In the genomic region with DNA sequence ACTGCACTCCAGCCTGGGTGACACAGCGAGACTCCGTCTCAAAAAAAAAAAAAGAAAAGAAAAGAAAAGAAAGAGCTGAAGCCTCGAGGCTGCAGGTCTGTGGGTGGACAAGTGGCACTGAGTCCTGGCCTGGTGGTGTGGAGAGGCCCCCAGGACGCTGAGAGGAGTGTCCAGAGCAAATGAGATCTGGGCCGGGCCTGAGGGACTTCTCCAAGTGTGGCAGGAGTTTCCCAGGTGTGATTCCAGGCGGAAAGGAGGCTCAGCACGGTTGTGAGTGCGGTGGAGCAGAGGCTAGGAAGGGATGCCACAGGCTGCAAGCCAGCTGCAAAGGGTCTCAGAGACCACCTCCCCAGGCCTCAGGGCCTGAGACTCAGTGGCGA, we compare ENCODE assay signal across 26 cellular contexts. TPM values are rescaled to one million over a fixed set of nuclear protein-coding genes. Genes with fewer than 3 reads are reported as not detected.
A peak's percentile ranks its signal among the peaks of the same experiment; 100 is the strongest.
DNase-seq lines count a peak whose midpoint lies in the region; ATAC-seq, FAIRE-seq and TF ChIP-seq lines count a peak whose summit lies in the region.
"Had no signal": no experiment of that assay in that cellular context is flagged by ENCODE, and none has a peak within 500 bp of the region (broad histone marks: within the 10 kb centered on the region; RNA-seq: fewer than 3 reads in every experiment).

No MANE protein-coding gene starts in this region.

- no peak overlapping the region for H2BK120ac ChIP-seq in mesenchymal stem cell (ENCODE audit: low read depth, low read length)

- TF ChIP-seq CTCF in SK-N-SH (IDR thresholded peaks at IDR 0.05) = no peak
- no peak for TF ChIP-seq CTCF in K562 (IDR thresholded peaks at IDR 0.05 in 2 of 3, conservative IDR thresholded peaks at IDR 0.05 in 1 of 3; ENCODE audit: insufficient read depth in 2 of 3, low read depth in 1 of 3, low read length in 3 of 3)
- TF ChIP-seq CTCF in stomach (IDR thresholded peaks at IDR 0.05) = no peak

- no peak overlapping the region for H2AK5ac ChIP-seq in mesenchymal stem cell (ENCODE audit: low read length, severe bottlenecking)

- ATAC-seq in SK-N-SH treated with all-trans-retinoic acid at 6 μM for 48 hours (no peak), K562 (no peak)
- ATAC-seq: activated T-cell treated with anti-CD3 and anti-CD28 coated beads, Interleukin-2, amount 50 U/mL, for 4 hours; esophagus mucosa; stimulated activated naive B cell treated with anti-CD40 and anti-IgM and Interleukin-4, amounts not matched to agents 10 μg/mL and 1 μg/mL and 100 μg/mL, for 72 hours had no signal

- WGBS in SK-N-SH (ENCODE audit: low lambda C conversion rate) = 94% methylated on average over 9 of the region's 9 CpGs
- 46% methylated on average over 6 of the region's 9 CpGs for WGBS in K562 (ENCODE audit: insufficient coverage, low coverage, missing lambda C conversion rate)
- whole genome bisulfite sequencing in mesenchymal stem cell = 95% methylated on average over 9 of the region's 9 CpGs
- 85 to 92% (median 86%) methylated on average over 9 of the region's 9 CpGs for WGBS in stomach, 5 donors

- peaks cover 6% of the 10 kb centered on the region for H3K4me1 Mint-ChIP-seq in activated T-cell treated with anti-CD3 and anti-CD28 coated beads, Interleukin-2, amount 50 U/mL, for 24 hours (ENCODE audit: low read depth)
- H3K4me1 Mint-ChIP-seq in activated naive CD8-positive, alpha-beta T cell treated with anti-CD3 and anti-CD28 coated beads for 36 hours = peaks cover 4% of the 10 kb centered on the region
- H3K4me1 Mint-ChIP-seq: stimulated activated naive B cell treated with anti-CD40 and anti-IgM and Interleukin-4, amounts not matched to agents 10 μg/mL and 1 μg/mL and 100 μg/mL, for 72 hours had no signal

- H3K14ac ChIP-seq in mesenchymal stem cell (ENCODE audit: low read length in 2 of 2) = no peak overlapping the region

- H3K4me3 ChIP-seq in SK-N-SH (ENCODE audit: low read depth in 2 of 2, low read length in 1 of 2) (no peak overlapping the region), K562 (no peak overlapping the region), mesenchymal stem cell (ENCODE audit: insufficient read depth in 1 of 2, low read depth in 1 of 2, low read length in 2 of 2) (no peak overlapping the region), stomach (no peak overlapping the region)
- H3K4me3 ChIP-seq: gastroesophageal sphincter, thoracic aorta had no signal

- intact Hi-C loops in K562 (cut with micrococcal nuclease) = no loop called here
- intact Hi-C loops in stomach (cut with DNase I; ENCODE audit: low total_unique reads) = no loop called here

- no peaks in the 10 kb centered on the region for H3K9me1 ChIP-seq in K562 (ENCODE audit: control insufficient read depth, insufficient read depth, low read length)

- H3K9me3 Mint-ChIP-seq in activated T-cell treated with anti-CD3 and anti-CD28 coated beads, Interleukin-2, amount 50 U/mL, for 24 hours = no peaks in the 10 kb centered on the region
- no peaks in the 10 kb centered on the region for H3K9me3 Mint-ChIP-seq in activated naive CD8-positive, alpha-beta T cell treated with anti-CD3 and anti-CD28 coated beads for 36 hours
- H3K9me3 Mint-ChIP-seq: activated T-cell treated with anti-CD3 and anti-CD28 coated beads, Interleukin-2, amount 50 U/mL, for 4 hours; nephron; stimulated activated naive B cell treated with anti-CD40 and anti-IgM and Interleukin-4, amounts not matched to agents 10 μg/mL and 1 μg/mL and 100 μg/mL, for 72 hours had no signal

- peaks cover 71% of the 10 kb centered on the region for H3K79me2 ChIP-seq in SK-N-SH (ENCODE audit: insufficient read depth)
- H3K79me2 ChIP-seq in K562 (ENCODE audit: control insufficient read depth, insufficient read depth, low read length) = peaks cover 88% of the 10 kb centered on the region

- H2AFZ ChIP-seq in SK-N-SH (ENCODE audit: low read depth) (no peak overlapping the region), K562 (ENCODE audit: low read depth, low read length) (no peak overlapping the region), mesenchymal stem cell (ENCODE audit: low read depth, low read length) (no peak overlapping the region)

- H3K27ac ChIP-seq in SK-N-SH (ENCODE audit: low read depth in 2 of 2, low read length in 1 of 2) (peak overlapping the region; percentile 2 to 64), K562 (ENCODE audit: extremely low read depth, low read depth, low read length) (peak overlapping the region; percentile 97), mesenchymal stem cell (ENCODE audit: low read length, poor library complexity, severe bottlenecking) (no peak overlapping the region), stomach (peak overlapping the region in 4 of 5 donors; percentile 6 to 60 (median 44))
- H3K27ac ChIP-seq: 22Rv1, KMS-11, RWPE1 had no signal

- no peak overlapping the region for H2BK15ac ChIP-seq in mesenchymal stem cell (ENCODE audit: low read depth, poor library complexity, severe bottlenecking)

- no peak for TF ChIP-seq RAD21 in SK-N-SH (IDR thresholded peaks at IDR 0.05; ENCODE audit: low read length)
- no peak for TF ChIP-seq RAD21 in K562 (CRISPR knock-in tag; conservative IDR thresholded peaks at IDR 0.05 in 1 of 2, IDR thresholded peaks at IDR 0.05 in 1 of 2)

- no peak overlapping the region for H2BK5ac ChIP-seq in mesenchymal stem cell (ENCODE audit: low read depth, low read length, poor library complexity, severe bottlenecking)

- peak overlapping the region; percentile 33 for H4K8ac ChIP-seq in mesenchymal stem cell (ENCODE audit: low read length)

- no peak overlapping the region for H3K27ac Mint-ChIP-seq in activated T-cell treated with anti-CD3 and anti-CD28 coated beads, Interleukin-2, amount 50 U/mL, for 24 hours
- no peak overlapping the region for H3K27ac Mint-ChIP-seq in activated naive CD8-positive, alpha-beta T cell treated with anti-CD3 and anti-CD28 coated beads for 36 hours
- H3K27ac Mint-ChIP-seq: stimulated activated naive B cell treated with anti-CD40 and anti-IgM and Interleukin-4, amounts not matched to agents 10 μg/mL and 1 μg/mL and 100 μg/mL, for 72 hours had no signal

- H3K4me2 ChIP-seq in SK-N-SH = 0 out of 2 replicates have a peak overlapping the region, but pooled peaks have one; percentile 13
- peak overlapping the region; percentile 61 for H3K4me2 ChIP-seq in K562 (ENCODE audit: insufficient read depth, low read length)
- H3K4me2 ChIP-seq in mesenchymal stem cell (ENCODE audit: low read length, poor library complexity, severe bottlenecking) = no peak overlapping the region
- H3K4me2 ChIP-seq: KMS-11 had no signal

- FAIRE-seq in K562 (lab: Jason Lieb, UNC) = no peak
- FAIRE-seq: GM12891 had no signal

- H3K36me3 ChIP-seq in SK-N-SH (replicated peaks in 1 of 2; ENCODE audit: control insufficient read depth in 1 of 2, insufficient read depth in 2 of 2, low read length in 1 of 2) (no peaks in the 10 kb centered on the region), K562 (ENCODE audit: control insufficient read depth, insufficient read depth, low read length) (peaks cover 13% of the 10 kb centered on the region; the same call in 2 of the 3 replicates), mesenchymal stem cell (ENCODE audit: control insufficient read depth in 1 of 2, insufficient read depth in 2 of 2, low read depth in 1 of 2, low read length in 2 of 2) (peaks cover 0 to 8% of the 10 kb centered on the region in 2 experiments), stomach (no peaks in the 10 kb centered on the region)
- H3K36me3 ChIP-seq: gastroesophageal sphincter, thoracic aorta had no signal

- H3K27me3 ChIP-seq in SK-N-SH (ENCODE audit: insufficient read depth) (no peaks in the 10 kb centered on the region), K562 (ENCODE audit: control insufficient read depth in 2 of 2, insufficient read depth in 2 of 2, low read length in 2 of 2) (no peaks in the 10 kb centered on the region), mesenchymal stem cell (ENCODE audit: control insufficient read depth in 1 of 2, insufficient read depth in 1 of 2, low read length in 2 of 2) (no peaks in the 10 kb centered on the region), stomach (no peaks in the 10 kb centered on the region)
- H3K27me3 ChIP-seq: gastroesophageal sphincter had no signal

- no peaks in the 10 kb centered on the region for H3K9me2 ChIP-seq in SK-N-SH

- H3K9me3 ChIP-seq in SK-N-SH = no peaks in the 10 kb centered on the region
- no peaks in the 10 kb centered on the region for H3K9me3 ChIP-seq in K562 (replicated peaks; ENCODE audit: control insufficient read depth, insufficient read depth, low read depth, low read length)
- H3K9me3 ChIP-seq in mesenchymal stem cell (ENCODE audit: control insufficient read depth, low read length) = no peaks in the 10 kb centered on the region
- H3K9me3 ChIP-seq in stomach = no peaks in the 10 kb centered on the region
- H3K9me3 ChIP-seq: Caco-2, gastroesophageal sphincter, thoracic aorta had no signal

- no peaks in the 10 kb centered on the region for H4K20me1 ChIP-seq in SK-N-SH (ENCODE audit: insufficient read depth)
- no peaks in the 10 kb centered on the region; the same call in 1 of the 2 replicates for H4K20me1 ChIP-seq in K562 (replicated peaks; ENCODE audit: control insufficient read depth, insufficient read depth, low read length)

- H3K27me3 Mint-ChIP-seq in activated T-cell treated with anti-CD3 and anti-CD28 coated beads, Interleukin-2, amount 50 U/mL, for 24 hours = no peaks in the 10 kb centered on the region
- H3K27me3 Mint-ChIP-seq in activated naive CD8-positive, alpha-beta T cell treated with anti-CD3 and anti-CD28 coated beads for 36 hours = no peaks in the 10 kb centered on the region

- TF ChIP-seq POLR2A in K562 (conservative IDR thresholded peaks at IDR 0.05) = no peak
- no peak for TF ChIP-seq POLR2A in stomach (IDR thresholded peaks at IDR 0.05)

- peak overlapping the region in 1 of 2 experiments; percentile 34 for H2BK12ac ChIP-seq in mesenchymal stem cell (ENCODE audit: low read length in 2 of 2)

- POLR2A ChIA-PET in SK-N-SH (lab: Yijun Ruan, JAX) (no interaction called here), K562 (lab: Yijun Ruan, JAX) (interaction anchor here (0.5 to 2.6 kb wide), 4 partner anchors 9 to 224 kb away, joined by 3 to 10 read pairs (median 4); no protein-coding TSS in a partner anchor)

- CTCF ChIA-PET in SK-N-SH (lab: Yijun Ruan, JAX) = interaction anchor here (1.2 to 2.4 kb wide), 3 partner anchors 19 to 502 kb away, joined by 3 to 7 read pairs (median 4); no protein-coding TSS in a partner anchor
- CTCF ChIA-PET in K562 (lab: Yijun Ruan, JAX; ENCODE audit: low intra/inter-chr PET ratio) = no interaction called here

- no peak overlapping the region for H3K4ac ChIP-seq in mesenchymal stem cell (ENCODE audit: low read depth in 1 of 2, low read length in 2 of 2)

- TSS peak; percentile 60 for BruUV-seq in K562 (replicated peaks; lab: Mats Ljungman, UMichigan)

- H3K36me3 Mint-ChIP-seq in activated T-cell treated with anti-CD3 and anti-CD28 coated beads, Interleukin-2, amount 50 U/mL, for 24 hours (ENCODE audit: low read depth) = no peaks in the 10 kb centered on the region
- H3K36me3 Mint-ChIP-seq in activated naive CD8-positive, alpha-beta T cell treated with anti-CD3 and anti-CD28 coated beads for 36 hours = no peaks in the 10 kb centered on the region
- H3K36me3 Mint-ChIP-seq: stimulated activated naive B cell treated with anti-CD40 and anti-IgM and Interleukin-4, amounts not matched to agents 10 μg/mL and 1 μg/mL and 100 μg/mL, for 72 hours had no signal

- H3K23ac ChIP-seq in mesenchymal stem cell (ENCODE audit: low read length in 2 of 2) = no peak overlapping the region

- peak overlapping the region; percentile 5; the same call in 1 of the 2 replicates for H3K9ac ChIP-seq in SK-N-SH
- peak overlapping the region; percentile 89 for H3K9ac ChIP-seq in K562 (ENCODE audit: insufficient read depth in 1 of 2, low read depth in 2 of 2, low read length in 2 of 2)
- no peak overlapping the region for H3K9ac ChIP-seq in mesenchymal stem cell (ENCODE audit: low read length)
- H3K9ac ChIP-seq: KMS-11 had no signal

- in situ Hi-C loops in K562 (cut with MboI) = no loop called here

- no peak for DNase-seq in SK-N-SH
- peak in 1 of 4 experiments; percentile 26 for DNase-seq in K562 (ENCODE audit: extremely low read depth in 1 of 4, low spot score in 3 of 4)
- no peak for DNase-seq in mesenchymal stem cell
- no peak for DNase-seq in stomach
- DNase-seq in activated T-cell treated with anti-CD3 and anti-CD28 coated beads, Interleukin-2, amount 50 U/mL, for 24 hours = no peak
- DNase-seq in dedifferentiated amniotic fluid mesenchymal stem cell (ENCODE audit: extremely low spot score) = no peak
- no peak for DNase-seq in activated naive CD8-positive, alpha-beta T cell treated with anti-CD3 and anti-CD28 coated beads for 36 hours
- DNase-seq: activated naive CD4-positive, alpha-beta T cell; activated T-cell treated with anti-CD3 and anti-CD28 coated beads, Interleukin-2, amount 50 U/mL, for 4 hours; AML-193; Caco-2; caudate nucleus; DND-41; kidney glomerular epithelial cell; midbrain; NCI-H1694 treated with DMSO at 0.1 percent for 48 hours; stimulated activated naive B cell treated with anti-CD40 and anti-IgM and Interleukin-4, amounts not matched to agents 10 μg/mL and 1 μg/mL and 100 μg/mL, for 72 hours had no signal

- no peaks in the 10 kb centered on the region for H3F3A ChIP-seq in SK-N-SH (replicated peaks; ENCODE audit: insufficient read depth)

- H3K4me3 Mint-ChIP-seq in activated T-cell treated with anti-CD3 and anti-CD28 coated beads, Interleukin-2, amount 50 U/mL, for 24 hours = no peak overlapping the region
- H3K4me3 Mint-ChIP-seq in activated naive CD8-positive, alpha-beta T cell treated with anti-CD3 and anti-CD28 coated beads for 36 hours = no peak overlapping the region
- H3K4me3 Mint-ChIP-seq: activated T-cell treated with anti-CD3 and anti-CD28 coated beads, Interleukin-2, amount 50 U/mL, for 4 hours; nephron; stimulated activated naive B cell treated with anti-CD40 and anti-IgM and Interleukin-4, amounts not matched to agents 10 μg/mL and 1 μg/mL and 100 μg/mL, for 72 hours had no signal

- H3K18ac ChIP-seq in mesenchymal stem cell (ENCODE audit: low read depth in 1 of 2, low read length in 2 of 2) = peak overlapping the region in 1 of 2 experiments; percentile 26

- H3K79me1 ChIP-seq in mesenchymal stem cell (replicated peaks; ENCODE audit: low read length, poor library complexity, severe bottlenecking) = peaks cover 46% of the 10 kb centered on the region

- peak overlapping the region; percentile 48 for H4K91ac ChIP-seq in mesenchymal stem cell (ENCODE audit: low read length)

- H3K4me1 ChIP-seq in SK-N-SH (ENCODE audit: control insufficient read depth in 1 of 2, insufficient read depth in 2 of 2, low read depth in 1 of 2, low read length in 1 of 2) (peaks cover 8 to 24% of the 10 kb centered on the region in 2 experiments; a peak in 2 of 4 replicates), K562 (replicated peaks in 1 of 2; ENCODE audit: control insufficient read depth in 2 of 2, insufficient read depth in 2 of 2, low read length in 2 of 2) (peaks cover 70 to 78% of the 10 kb centered on the region in 2 experiments), mesenchymal stem cell (ENCODE audit: control insufficient read depth, insufficient read depth, low read depth, low read length) (peaks cover 41% of the 10 kb centered on the region), stomach (peaks cover 5 to 57% (median 40%) of the 10 kb centered on the region in 4 donors)

- TF ChIP-seq EP300 in SK-N-SH (IDR thresholded peaks at IDR 0.05; ENCODE audit: borderline replicate concordance in 1 of 2, low read depth in 1 of 2, low read length in 1 of 2) (no peak), K562 (IDR thresholded peaks at IDR 0.05; ENCODE audit: low read length) (no peak), stomach (IDR thresholded peaks at IDR 0.05) (no peak)

RNA-seq across cellular contexts. Expression of a gene that starts 11.9 kb away (rescaled TPM):
- polyA plus RNA-seq in SK-N-SH (2012; rRNA removed) (42.5 and 43.1 TPM in 2 replicates), K562 (2011; rRNA removed) (43.3 and 50.2 TPM in 2 replicates), K562 (2014; fragmentation: Illumina TruSeq; extraction: Trizol) (40.1 and 41.6 TPM in 2 replicates), K562 (2014; fragmentation: Nextera tagmentation; extraction: Ambion mirVana) (1 to 10 TPM; 2.2 to 2.5 TPM), K562 (2014; rRNA removed) (34.3 and 37.1 TPM in 2 replicates), stomach (10 to 100 TPM in 2 of 3 donors, 1 to 10 TPM in 1; 6.8 to 14.3 (median 13.4) TPM)
- polyA plus RNA-seq in SK-N-SH (2012; cell fraction: cytosol; rRNA removed) = 36.2 and 41.2 TPM in 2 replicates
- polyA plus RNA-seq in SK-N-SH (2012; cell fraction: nucleus; rRNA removed) = 32.3 and 42.8 TPM in 2 replicates
- 118 and 173 TPM in 2 replicates for total RNA-seq in K562 (2011; cell fraction: chromatin; rRNA removed; ENCODE audit: low replicate concordance)
- total RNA-seq in K562 (2011; cell fraction: nucleolus; rRNA removed) = 48.5 and 49.9 TPM in 2 replicates
- total RNA-seq in K562 (2011; cell fraction: nucleoplasm; rRNA removed) = 66.6 and 71.6 TPM in 2 replicates
- total RNA-seq in K562 (2014; rRNA removed) (36.7 and 37.3 TPM in 2 replicates), K562 (2014; rRNA removed; fragmentation: Illumina TruSeq; extraction: Trizol) (25.7 and 27.4 TPM in 2 replicates), K562 (2015; rRNA removed; fragmentation: Illumina TruSeq; extraction: Trizol) (21.9 and 24.0 TPM in 2 replicates), K562 (2021) (77.2 and 77.7 TPM in 2 replicates), stomach (100 to 1,000 TPM in 1 of 5 donors, 10 to 100 TPM in 4; 15.1 to 110 (median 48.7) TPM)
- 38.9 and 74.2 TPM in 2 replicates for polyA plus RNA-seq in K562 (2011; cell fraction: cytosol; rRNA removed)
- polyA plus RNA-seq in K562 (2011; cell fraction: nucleus; rRNA removed) = 51.9 and 63.4 TPM in 2 replicates
- polyA plus RNA-seq in K562 (2012) = 41.2 and 101 TPM in 2 replicates
- polyA minus RNA-seq in K562 (2011; rRNA and poly(A)+ RNA removed) = 70.1 and 70.2 TPM in 2 replicates
- polyA minus RNA-seq in K562 (2011; cell fraction: cytosol; rRNA and poly(A)+ RNA removed) = 70.3 and 94.5 TPM in 2 replicates
- polyA minus RNA-seq in K562 (2011; cell fraction: nucleus; rRNA and poly(A)+ RNA removed) = 45.9 and 78.4 TPM in 2 replicates
- 28.7 TPM for polyA plus RNA-seq in mesenchymal stem cell (2013, experiment 1 of 2)
- polyA plus RNA-seq in mesenchymal stem cell (2013, experiment 2 of 2) = 28.3 TPM
- total RNA-seq in activated naive CD8-positive, alpha-beta T cell treated with anti-CD3 and anti-CD28 coated beads for 36 hours = 1 to 10 TPM; 7.1 to 7.6 TPM
